In the genomic region with DNA sequence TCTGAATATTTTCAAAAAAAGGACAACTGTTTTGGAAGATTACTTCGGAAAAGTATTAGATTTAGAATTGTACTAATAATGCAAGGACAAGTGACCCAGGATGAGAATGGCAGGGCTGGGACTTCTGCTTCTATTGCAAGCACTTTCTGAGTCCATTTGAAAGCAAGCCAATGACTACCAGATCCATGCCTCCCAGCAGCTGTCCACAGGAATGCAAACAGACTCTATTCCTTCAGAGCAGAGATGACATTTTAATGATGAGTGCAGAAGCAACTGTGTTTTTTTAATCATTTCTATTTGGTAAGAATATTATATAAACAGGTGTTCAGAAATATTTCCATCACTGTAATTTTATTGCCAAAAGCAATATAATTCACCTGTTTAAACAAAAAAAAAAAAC, we compare ENCODE assay signal across 17 cellular contexts.
"Had no signal": no experiment of that assay in that cellular context is flagged by ENCODE, and none has a peak within 500 bp of the region (broad histone marks: within the 10 kb centered on the region; RNA-seq: fewer than 3 reads in every experiment).

No MANE protein-coding gene starts in this region.

- H3K27ac ChIP-seq: breast epithelium, coronary artery, esophagus muscularis mucosa, heart left ventricle, right lobe of liver, testis, uterus had no signal

- H3K4me3 ChIP-seq: breast epithelium, coronary artery, esophagus muscularis mucosa, heart left ventricle, right lobe of liver, testis, uterus had no signal

- H3K36me3 ChIP-seq: breast epithelium, esophagus muscularis mucosa, heart left ventricle, right lobe of liver, uterus had no signal

- ATAC-seq: activated T-cell treated with anti-CD3 and anti-CD28 coated beads, Interleukin-2, amount 50 U/mL, for 4 hours; heart left ventricle; left colon; right lobe of liver; WTC11 had no signal

- H3K9me3 ChIP-seq: right lobe of liver, testis, uterus had no signal

- DNase-seq: activated naive CD4-positive, alpha-beta T cell; activated T-cell treated with anti-CD3 and anti-CD28 coated beads, Interleukin-2, amount 50 U/mL, for 4 hours; heart left ventricle; left colon; naive B cell; occipital lobe; right lobe of liver; stimulated activated CD4-positive, alpha-beta T cell treated with anti-CD3 and anti-CD28 coated beads, Interleukin-4, amount 100 ng/mL, for 1 hour; stimulated activated naive CD4-positive, alpha-beta T cell; T-helper 1 cell; testis; trophoblast cell; uterus had no signal

- H3K4me1 ChIP-seq: breast epithelium, esophagus muscularis mucosa, heart left ventricle, right lobe of liver, testis, uterus had no signal

- H3K27me3 ChIP-seq: breast epithelium, esophagus muscularis mucosa, heart left ventricle, right lobe of liver, testis, uterus had no signal
